Comparison of ENCODE assay signal across 22 cellular contexts in the genomic region with DNA sequence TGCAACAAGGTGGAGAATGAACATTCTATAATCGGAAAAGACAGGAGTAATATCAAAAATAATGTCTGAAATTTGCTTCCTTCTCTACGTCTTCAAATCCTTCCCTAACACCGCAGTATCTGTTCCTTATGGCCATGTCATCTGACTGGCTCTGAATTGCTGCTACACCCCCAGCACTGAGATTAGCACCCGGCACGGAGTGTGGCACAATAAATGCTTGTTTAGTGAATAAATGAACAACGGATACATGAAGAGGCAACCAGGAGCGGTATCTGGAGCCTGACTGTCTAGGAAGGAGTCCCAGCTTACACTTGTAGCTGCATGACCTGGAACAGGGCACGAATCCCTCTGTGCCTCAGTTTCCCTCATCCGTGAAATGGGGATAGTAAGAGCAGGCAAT.
DNase-seq lines count a peak whose midpoint lies in the region; ATAC-seq and TF ChIP-seq lines count a peak whose summit lies in the region.
"Had no signal": no experiment of that assay in that cellular context is flagged by ENCODE, and none has a peak within 500 bp of the region (broad histone marks: within the 10 kb centered on the region; RNA-seq: fewer than 3 reads in every experiment).

No MANE protein-coding gene starts in this region.

- in situ Hi-C loops in Panc1 (cut with HindIII; ENCODE audit: low pct_unique_long_range_greater_than_20kb, low sequenced_read_pairs), result no loop called here

- POLR2A ChIA-PET in Panc1 (lab: Charles Lee), result no interaction called here

- intact Hi-C loops in Panc1 (cut with micrococcal nuclease; ENCODE audit: unreplicated experiment) (no loop called here), posterior vena cava (cut with DNase I) (no loop called here), aorta (cut with DNase I) (no loop called here), dorsolateral prefrontal cortex (cut with DNase I) (no loop called here)

- DNase-seq in Panc1 (ENCODE audit: low read depth, low spot score), result no peak
- no peak for DNase-seq in T-helper 17 cell
- DNase-seq in posterior vena cava (ENCODE audit: low spot score), result peak; percentile 19
- DNase-seq in aorta, result peak; percentile 20 to 21
- no peak for DNase-seq in mucosa of gallbladder (ENCODE audit: low spot score)
- DNase-seq in dorsolateral prefrontal cortex, result no peak
- no peak for DNase-seq in NK-92 (lab: John Stamatoyannopoulos, UW; ENCODE audit: unreplicated experiment)
- DNase-seq: C1 segment of cervical spinal cord; CD4-positive, alpha-beta memory T cell; COR-L47; Kasumi-1; NCI-H1092 treated with DMSO at 0.1 percent for 48 hours; NCI-H1436; NCI-H187; NCI-H2081 treated with DMSO at 0.1 percent for 48 hours; NCI-H2171; NCI-H226; NCI-H510A; NCI-H69; SJCRH30 had no signal

- H3K4me3 Mint-ChIP-seq in T-helper 17 cell, result no peak overlapping the region
- H3K4me3 Mint-ChIP-seq: CD4-positive, alpha-beta memory T cell had no signal

- BruUV-seq in Panc1 (replicated peaks; lab: Mats Ljungman, UMichigan), result TSS peak; percentile 26

- peaks cover 26% of the 10 kb centered on the region for H3K4me1 Mint-ChIP-seq in T-helper 17 cell

- H3K27me3 Mint-ChIP-seq in T-helper 17 cell, result no peaks in the 10 kb centered on the region
- H3K27me3 Mint-ChIP-seq: CD4-positive, alpha-beta memory T cell had no signal

- H3K9me3 ChIP-seq in Panc1 (ENCODE audit: control insufficient read depth, insufficient read depth, low read depth, low read length) (no peaks in the 10 kb centered on the region), T-helper 17 cell (ENCODE audit: control insufficient read depth, low read length, poor library complexity, severe bottlenecking) (no peaks in the 10 kb centered on the region), aorta (ENCODE audit: control insufficient read depth, low read length) (no peaks in the 10 kb centered on the region)
- H3K9me3 ChIP-seq: Peyer's patch, SJCRH30 had no signal

- ATAC-seq in Panc1 (no peak), T-helper 17 cell (no peak), aorta (ENCODE audit: low FRiP score) (no peak)
- ATAC-seq: K562 had no signal

- H3K4me3 ChIP-seq in Panc1 (ENCODE audit: low read depth in 2 of 2, low read length in 2 of 2) (no peak overlapping the region), aorta (ENCODE audit: low read length in 2 of 2) (no peak overlapping the region), dorsolateral prefrontal cortex (no peak overlapping the region)
- H3K4me3 ChIP-seq: K562, Peyer's patch, SJCRH30 had no signal

- CTCF ChIA-PET in Panc1 (lab: Charles Lee), result no interaction called here

- H3K4me1 ChIP-seq in Panc1 (ENCODE audit: control insufficient read depth, insufficient read depth, low read length), result peaks cover 73% of the 10 kb centered on the region
- no peaks in the 10 kb centered on the region for H3K4me1 ChIP-seq in aorta (ENCODE audit: control insufficient read depth in 1 of 2, insufficient read depth in 2 of 2, low read length in 2 of 2)
- H3K4me1 ChIP-seq: SJCRH30 had no signal

- peak overlapping the region; percentile 60 for H3K27ac Mint-ChIP-seq in T-helper 17 cell
- H3K27ac Mint-ChIP-seq: CD4-positive, alpha-beta memory T cell had no signal

- TF ChIP-seq CTCF in Panc1 (IDR thresholded peaks at IDR 0.05), result no peak
- TF ChIP-seq CTCF in dorsolateral prefrontal cortex (IDR thresholded peaks at IDR 0.05 in 54 of 56, conservative IDR thresholded peaks at IDR 0.05 in 2 of 56; ENCODE audit: low read depth in 1 of 56, partially characterized antibody in 56 of 56), result no peak

- peaks cover 13% of the 10 kb centered on the region for H3K36me3 Mint-ChIP-seq in T-helper 17 cell (ENCODE audit: low read depth)

- 85 to 88% methylated on average over 9 of the region's 9 CpGs for WGBS in aorta, 2 donors

- H3K36me3 ChIP-seq in Panc1 (ENCODE audit: control insufficient read depth, insufficient read depth, low read length) (peaks cover 12% of the 10 kb centered on the region), aorta (ENCODE audit: control insufficient read depth in 1 of 2, insufficient read depth in 2 of 2, low read length in 1 of 2) (peaks cover 0 to 6% of the 10 kb centered on the region in 2 donors)

- H3K27ac ChIP-seq in Panc1 (ENCODE audit: low read length) (peak overlapping the region; percentile 94), aorta (ENCODE audit: low read depth in 1 of 2, low read length in 2 of 2) (no peak overlapping the region), dorsolateral prefrontal cortex (no peak overlapping the region)
- H3K27ac ChIP-seq: Peyer's patch, SJCRH30 had no signal

- H3K27me3 ChIP-seq in Panc1 (ENCODE audit: control insufficient read depth, insufficient read depth, low read length) (no peaks in the 10 kb centered on the region), aorta (ENCODE audit: control insufficient read depth in 1 of 2, insufficient read depth in 2 of 2, low read length in 1 of 2) (no peaks in the 10 kb centered on the region), dorsolateral prefrontal cortex (no peaks in the 10 kb centered on the region)
- H3K27me3 ChIP-seq: Peyer's patch, SJCRH30 had no signal

Comparison
In these comparisons a context has a peak if more than half of its experiments do, and no peak if none do; other contexts are left out.
1. DNase-seq: peak in posterior vena cava (single experiment) and aorta (2 of 2); none in Panc1 (single experiment), T-helper 17 cell (0 of 3), mucosa of gallbladder (single experiment), dorsolateral prefrontal cortex (0 of 10) and NK-92 (single experiment).